ENCODE assay signal across 8 cellular contexts in the genomic region with DNA sequence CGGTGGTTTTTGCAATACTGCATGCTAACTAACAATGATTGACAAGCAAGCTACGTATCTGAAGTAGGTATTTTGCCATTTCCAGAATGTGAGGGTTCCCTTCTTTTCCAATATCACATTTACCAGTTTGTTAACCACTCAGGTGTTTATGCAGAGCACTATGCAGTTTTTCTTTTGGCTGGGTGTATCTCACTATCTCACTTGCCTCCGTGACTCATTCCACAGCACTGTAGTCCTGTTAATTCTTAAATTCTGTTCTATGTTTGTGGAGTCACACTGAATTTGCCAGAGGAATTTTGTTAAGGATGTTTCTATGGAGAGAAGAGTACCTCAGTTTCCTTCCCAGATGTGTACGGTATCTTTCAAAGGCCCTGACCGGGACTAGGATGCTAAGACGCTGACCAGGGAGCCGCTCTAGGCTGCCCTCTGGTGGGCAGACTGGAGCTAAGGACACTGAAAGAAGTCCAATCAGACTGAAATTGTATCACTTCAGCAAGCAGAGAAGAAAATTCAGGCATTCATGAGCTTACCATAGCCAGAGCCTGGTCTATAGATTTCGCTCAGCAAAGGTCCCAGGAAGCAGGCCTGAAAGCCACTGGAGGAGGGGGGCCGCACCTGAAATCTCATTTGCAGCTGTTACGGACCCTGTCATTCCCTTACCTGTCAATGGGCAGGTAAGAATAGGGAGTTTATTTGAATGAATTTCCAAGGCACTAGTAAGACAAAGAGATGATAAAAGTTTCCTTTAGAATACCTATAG.
DNase-seq lines count a peak whose midpoint lies in the region; ATAC-seq and TF ChIP-seq lines count a peak whose summit lies in the region.

No MANE protein-coding gene starts in this region.

- peak; percentile 1 for DNase-seq in NCI-H2029 (lab: John Stamatoyannopoulos, UW)
- DNase-seq in NCI-H2029 treated with DMSO at 0.1 percent for 48 hours (lab: John Stamatoyannopoulos, UW), result no peak
- peak; percentile 66 for DNase-seq in RKO (ENCODE audit: low spot score)
- peak; percentile 73 for DNase-seq in cardiac fibroblast (ENCODE audit: low read depth in 2 of 2)
- DNase-seq in kidney tubule cell (ENCODE audit: low spot score), result peak; percentile 50
- DNase-seq in stimulated activated naive B cell treated with anti-CD40 and anti-IgM and Interleukin-4, amounts not matched to agents 10 μg/mL and 1 μg/mL and 100 μg/mL, for 72 hours, result peak; percentile 5

- no peak overlapping the region for H3K4me3 Mint-ChIP-seq in stimulated activated naive B cell treated with anti-CD40 and anti-IgM and Interleukin-4, amounts not matched to agents 10 μg/mL and 1 μg/mL and 100 μg/mL, for 72 hours

- ATAC-seq in GM19467 (IDR thresholded peaks at IDR 0.05; ENCODE audit: unreplicated experiment) (peak; percentile 98), HG03378 (IDR thresholded peaks at IDR 0.05; ENCODE audit: unreplicated experiment) (peak; percentile 94)
- peak; percentile 79 to 89 for ATAC-seq in stimulated activated naive B cell treated with anti-CD40 and anti-IgM and Interleukin-4, amounts not matched to agents 10 μg/mL and 1 μg/mL and 100 μg/mL, for 72 hours (replicated peaks)

- TF ChIP-seq CTCF in cardiac fibroblast (IDR thresholded peaks at IDR 0.05; ENCODE audit: low read depth, low read length), result peak; percentile 93

- H3K27me3 Mint-ChIP-seq in stimulated activated naive B cell treated with anti-CD40 and anti-IgM and Interleukin-4, amounts not matched to agents 10 μg/mL and 1 μg/mL and 100 μg/mL, for 72 hours, result no peaks in the 10 kb centered on the region

- H3K4me1 Mint-ChIP-seq in stimulated activated naive B cell treated with anti-CD40 and anti-IgM and Interleukin-4, amounts not matched to agents 10 μg/mL and 1 μg/mL and 100 μg/mL, for 72 hours, result no peaks in the 10 kb centered on the region

- no peak overlapping the region for H3K27ac Mint-ChIP-seq in stimulated activated naive B cell treated with anti-CD40 and anti-IgM and Interleukin-4, amounts not matched to agents 10 μg/mL and 1 μg/mL and 100 μg/mL, for 72 hours

- H3K36me3 Mint-ChIP-seq in stimulated activated naive B cell treated with anti-CD40 and anti-IgM and Interleukin-4, amounts not matched to agents 10 μg/mL and 1 μg/mL and 100 μg/mL, for 72 hours, result no peaks in the 10 kb centered on the region

- H3K4me3 ChIP-seq in cardiac fibroblast (replicated peaks in 1 of 2; ENCODE audit: low read depth in 2 of 2, low read length in 2 of 2), result no peak overlapping the region

- no peaks in the 10 kb centered on the region for H3K9me3 Mint-ChIP-seq in stimulated activated naive B cell treated with anti-CD40 and anti-IgM and Interleukin-4, amounts not matched to agents 10 μg/mL and 1 μg/mL and 100 μg/mL, for 72 hours
